ENCODE assay signal across 22 cellular contexts in genomic region chr19:3314962-3315675, GRCh38.
"Had no signal": no experiment of that assay in that cellular context is flagged by ENCODE, and none has a peak within 500 bp of the region (broad histone marks: within the 10 kb centered on the region; RNA-seq: fewer than 3 reads in every experiment).

No MANE protein-coding gene starts in this region.

- H3K27ac Mint-ChIP-seq: IgD-negative memory B cell, T-cell had no signal

- H3K36me3 Mint-ChIP-seq: IgD-negative memory B cell, T-cell had no signal

- FAIRE-seq: HTR-8/SVneo, RCC 7860 had no signal

- H3K9me3 Mint-ChIP-seq: T-cell had no signal

- H3K27ac ChIP-seq: HL-60 had no signal

- ATAC-seq: T-cell had no signal

- H3K4me3 Mint-ChIP-seq: IgD-negative memory B cell, T-cell had no signal

- DNase-seq: KBM-7, NCI-H1092, NCI-H1105 treated with DMSO at 0.1 percent for 48 hours, NCI-H1417 treated with DMSO at 0.1 percent for 48 hours, NCI-H146, NCI-H1694 treated with DMSO at 0.1 percent for 48 hours, NCI-H1930, NCI-H2081, NCI-H2107, NCI-H226, NCI-H446, NCI-H510A, NCI-H524 treated with DMSO at 0.1 percent for 48 hours, NCI-H69, NCI-H774, RPMI8226, SHP77, T-cell had no signal

- H3K4me1 Mint-ChIP-seq: IgD-negative memory B cell, T-cell had no signal
